ENCODE assay signal across 24 cellular contexts in the genomic region with DNA sequence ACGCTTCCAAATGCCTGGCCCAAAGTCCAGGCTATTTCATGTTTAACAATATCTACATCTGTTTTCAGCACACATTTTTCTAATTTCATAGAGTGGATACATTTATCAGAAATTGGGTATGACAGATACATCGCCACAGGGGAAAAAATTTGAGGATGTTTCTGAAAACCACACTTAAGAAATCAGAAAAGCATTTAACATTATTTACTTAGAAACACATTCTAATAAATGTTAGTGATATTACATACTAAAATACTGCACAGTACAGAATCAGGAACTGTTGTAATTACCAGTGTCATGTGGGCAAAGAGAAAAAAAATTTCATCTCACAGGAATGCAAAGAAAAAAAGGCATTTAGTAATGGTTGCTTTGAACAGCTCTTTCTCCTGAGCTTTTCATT.
"Had no signal": no experiment of that assay in that cellular context is flagged by ENCODE, and none has a peak within 500 bp of the region (broad histone marks: within the 10 kb centered on the region; RNA-seq: fewer than 3 reads in every experiment).

No MANE protein-coding gene starts in this region.

- H3K9me3 Mint-ChIP-seq: neural crest cell; stimulated activated effector memory CD8-positive, alpha-beta T cell treated with anti-CD3 and anti-CD28 coated beads, Interleukin-12 subunit alpha, Interleukin-12 subunit beta, amount 100 ng/mL, for 72 hours had no signal

- H3K9me3 ChIP-seq: esophagus squamous epithelium, gastrocnemius medialis, lower lobe of right lung, neutrophil, prostate gland, right atrium auricular region, stomach, thyroid gland had no signal

- H3K27ac Mint-ChIP-seq: effector memory CD8-positive, alpha-beta T cell; natural killer cell; stimulated activated effector memory CD8-positive, alpha-beta T cell treated with anti-CD3 and anti-CD28 coated beads, Interleukin-12 subunit alpha, Interleukin-12 subunit beta, amount 100 ng/mL, for 72 hours had no signal

- H3K4me3 Mint-ChIP-seq: effector memory CD8-positive, alpha-beta T cell; natural killer cell; neural crest cell; stimulated activated effector memory CD8-positive, alpha-beta T cell treated with anti-CD3 and anti-CD28 coated beads, Interleukin-12 subunit alpha, Interleukin-12 subunit beta, amount 100 ng/mL, for 72 hours had no signal

- H3K27me3 Mint-ChIP-seq: effector memory CD8-positive, alpha-beta T cell had no signal

- H3K27me3 ChIP-seq: gastrocnemius medialis, neutrophil, right atrium auricular region, stomach, thyroid gland had no signal

- ATAC-seq: effector memory CD8-positive, alpha-beta T cell; gastrocnemius medialis; left ventricle myocardium superior; lower lobe of right lung; natural killer cell; sciatic nerve; stimulated activated effector memory CD8-positive, alpha-beta T cell treated with anti-CD3 and anti-CD28 coated beads, Interleukin-12 subunit alpha, Interleukin-12 subunit beta, amount 100 ng/mL, for 72 hours had no signal

- H3K4me3 ChIP-seq: coronary artery, esophagus squamous epithelium, gastrocnemius medialis, lower lobe of right lung, prostate gland, right atrium auricular region, smooth muscle cell, stomach, thyroid gland had no signal

- H3K4me1 ChIP-seq: esophagus squamous epithelium, gastrocnemius medialis, lower lobe of right lung, prostate gland, right atrium auricular region, stomach, thyroid gland had no signal

- H3K4me2 ChIP-seq: smooth muscle cell had no signal

- H3K27ac ChIP-seq: coronary artery, esophagus squamous epithelium, gastrocnemius medialis, lower lobe of right lung, neutrophil, prostate gland, right atrium auricular region, stomach, thyroid gland had no signal

- H3K36me3 ChIP-seq: esophagus squamous epithelium, gastrocnemius medialis, lower lobe of right lung, neutrophil, prostate gland, right atrium auricular region, stomach, thyroid gland had no signal

- H3K36me3 Mint-ChIP-seq: natural killer cell; stimulated activated effector memory CD8-positive, alpha-beta T cell treated with anti-CD3 and anti-CD28 coated beads, Interleukin-12 subunit alpha, Interleukin-12 subunit beta, amount 100 ng/mL, for 72 hours had no signal

- DNase-seq: effector memory CD8-positive, alpha-beta T cell; erythroblast; esophagus squamous epithelium; foreskin fibroblast; gastrocnemius medialis; head of caudate nucleus; left ventricle myocardium superior; lower lobe of right lung; natural killer cell; stimulated activated CD4-positive, alpha-beta T cell treated with anti-CD3 and anti-CD28 coated beads, Interleukin-12 subunit alpha, Interleukin-12 subunit beta, amount 100 ng/mL, for 4 hours; stimulated activated CD4-positive, alpha-beta T cell treated with anti-CD3 and anti-CD28 coated beads, Interleukin-2, amount 100 ng/mL, for 24 hours; stimulated activated CD4-positive, alpha-beta T cell treated with anti-CD3 and anti-CD28 coated beads, Interleukin-4, amount 100 ng/mL, for 24 hours; stimulated activated naive CD4-positive, alpha-beta T cell treated with Interleukin-2 at 50 U/mL for 16 hours; stomach; thyroid gland; trophoblast cell had no signal

- H3K4me1 Mint-ChIP-seq: natural killer cell; stimulated activated effector memory CD8-positive, alpha-beta T cell treated with anti-CD3 and anti-CD28 coated beads, Interleukin-12 subunit alpha, Interleukin-12 subunit beta, amount 100 ng/mL, for 72 hours had no signal
